20 cellular contexts compared by ENCODE assay signal in the genomic region with DNA sequence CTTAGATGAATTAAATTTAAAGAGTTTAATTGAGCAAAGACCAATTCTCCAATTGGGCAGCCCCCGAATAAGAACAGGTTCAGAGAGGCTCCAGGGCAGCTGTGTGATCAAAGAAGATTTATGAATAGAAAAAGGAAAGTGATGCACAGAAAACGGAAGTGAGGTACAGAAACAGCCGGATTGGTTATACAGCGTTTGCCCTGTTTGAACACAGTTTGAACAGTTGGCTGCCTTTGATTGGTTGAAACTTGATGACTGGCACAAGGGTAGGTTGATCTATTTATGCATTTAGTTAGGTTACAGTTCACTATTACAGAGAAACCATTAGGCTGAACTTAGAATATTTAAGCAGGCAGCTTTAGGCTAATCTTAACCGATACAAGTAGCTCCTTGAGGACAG. TPM values are rescaled to one million over a fixed set of nuclear protein-coding genes. Genes with fewer than 3 reads are reported as not detected.
"Had no signal": no experiment of that assay in that cellular context is flagged by ENCODE, and none has a peak within 500 bp of the region (broad histone marks: within the 10 kb centered on the region; RNA-seq: fewer than 3 reads in every experiment).

No MANE protein-coding gene starts in this region.

- H3K27ac ChIP-seq: heart left ventricle, sigmoid colon, skin epidermis, stomach, thoracic aorta had no signal

- FAIRE-seq: endometrium, frontal cortex, islet of Langerhans had no signal

- H3K36me3 ChIP-seq: heart left ventricle, sigmoid colon, stomach, thoracic aorta had no signal

- DNase-seq: effector memory CD4-positive, alpha-beta T cell; heart left ventricle; hypothalamus; kidney glomerular epithelial cell; mammary epithelial cell; naive thymus-derived CD4-positive, alpha-beta T cell; nephron progenitor cell; posterior cingulate gyrus; sigmoid colon; stimulated activated naive CD4-positive, alpha-beta T cell; stomach; substantia nigra had no signal

- H3K27me3 ChIP-seq: heart left ventricle, sigmoid colon, stomach had no signal

- ATAC-seq: esophagus mucosa; heart left ventricle; naive thymus-derived CD4-positive, alpha-beta T cell had no signal

- H3K4me3 ChIP-seq: heart left ventricle, sigmoid colon, skin epidermis, stomach, thoracic aorta had no signal

- H3K9me3 ChIP-seq: heart left ventricle, sigmoid colon, stomach, thoracic aorta had no signal

- H3K4me1 ChIP-seq: heart left ventricle, sigmoid colon, stomach had no signal

RNA-seq across cellular contexts. Expression of a gene that starts 29.5 kb away (rescaled TPM):
- total RNA-seq: esophagus mucosa, glomerular endothelial cell, liver had no signal
